In the genomic region with DNA sequence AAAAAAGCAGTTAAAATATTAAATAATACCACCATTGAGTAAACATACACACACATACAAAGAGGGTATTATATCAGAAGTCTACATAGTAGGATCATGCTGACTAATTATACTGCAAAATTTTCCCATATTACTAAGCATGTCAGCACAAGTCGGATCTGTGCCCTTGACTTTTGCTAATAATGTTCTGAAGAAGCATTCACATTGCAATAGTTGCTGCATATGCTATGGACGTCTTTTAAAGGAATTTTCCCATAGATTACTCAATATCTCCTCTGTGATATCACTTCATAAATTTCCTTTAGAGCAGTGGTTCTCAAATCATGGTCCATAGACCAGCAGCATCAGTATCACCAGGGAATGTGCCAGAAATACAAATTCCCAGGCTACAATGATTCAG, we compare ENCODE assay signal across 24 cellular contexts.
"Had no signal": no experiment of that assay in that cellular context is flagged by ENCODE, and none has a peak within 500 bp of the region (broad histone marks: within the 10 kb centered on the region; RNA-seq: fewer than 3 reads in every experiment).

No MANE protein-coding gene starts in this region.

- ATAC-seq: mucosa of descending colon; naive thymus-derived CD4-positive, alpha-beta T cell; natural killer cell treated with Interleukin-12 subunit alpha and Interleukin-12 subunit beta and Interleukin-15 and Interleukin-18, amount 100 ng/mL, for 72 hours; right lobe of liver; stimulated activated memory B cell treated with anti-CD40 and anti-IgM and Interleukin-4, amounts not matched to agents 10 μg/mL and 1 μg/mL and 100 μg/mL, for 72 hours; stimulated activated naive CD8-positive, alpha-beta T cell treated with anti-CD3 and anti-CD28 coated beads, Interleukin-15, amount 100 ng/mL, for 72 hours had no signal

- H3K4me3 Mint-ChIP-seq: memory B cell; naive thymus-derived CD4-positive, alpha-beta T cell; natural killer cell treated with Interleukin-12 subunit alpha and Interleukin-12 subunit beta and Interleukin-15 and Interleukin-18, amount 100 ng/mL, for 72 hours; stimulated activated memory B cell treated with anti-CD40 and anti-IgM and Interleukin-4, amounts not matched to agents 10 μg/mL and 1 μg/mL and 100 μg/mL, for 72 hours; stimulated activated naive CD8-positive, alpha-beta T cell treated with anti-CD3 and anti-CD28 coated beads, Interleukin-15, amount 100 ng/mL, for 72 hours had no signal

- H3K36me3 ChIP-seq: left ventricle myocardium inferior, ovary, right atrium auricular region, right lobe of liver, tibial nerve, upper lobe of left lung, vagina had no signal

- H3K27me3 ChIP-seq: ovary, right atrium auricular region, right lobe of liver, tibial nerve, upper lobe of left lung, vagina had no signal

- H3K4me1 Mint-ChIP-seq: memory B cell; naive thymus-derived CD4-positive, alpha-beta T cell; stimulated activated memory B cell treated with anti-CD40 and anti-IgM and Interleukin-4, amounts not matched to agents 10 μg/mL and 1 μg/mL and 100 μg/mL, for 72 hours; stimulated activated naive CD8-positive, alpha-beta T cell treated with anti-CD3 and anti-CD28 coated beads, Interleukin-15, amount 100 ng/mL, for 72 hours had no signal

- DNase-seq: islet precursor cell; left ventricle myocardium inferior; midbrain; mucosa of descending colon; naive thymus-derived CD4-positive, alpha-beta T cell; ovary; right lobe of liver; stimulated activated CD4-positive, alpha-beta T cell treated with anti-CD3 and anti-CD28 coated beads, Interleukin-1b, Interleukin-23, amount 100 ng/mL, for 48 hours; stimulated activated CD4-positive, alpha-beta T cell treated with anti-CD3 and anti-CD28 coated beads, Interleukin-2, amount 100 ng/mL, for 48 hours; stimulated activated CD4-positive, alpha-beta T cell treated with anti-CD3 and anti-CD28 coated beads, Interleukin-4, amount 100 ng/mL, for 4 hours; stimulated activated CD8-positive, alpha-beta memory T cell treated with anti-CD3 and anti-CD28 coated beads, Interleukin-4, amount 100 ng/mL, for 48 hours; stimulated activated naive CD4-positive, alpha-beta T cell treated with Interleukin-2 at 50 U/mL for 16 hours; stimulated activated naive CD8-positive, alpha-beta T cell treated with anti-CD3 and anti-CD28 coated beads, Interleukin-15, amount 100 ng/mL, for 72 hours; substantia nigra; upper lobe of left lung had no signal

- H3K36me3 Mint-ChIP-seq: memory B cell; natural killer cell treated with Interleukin-12 subunit alpha and Interleukin-12 subunit beta and Interleukin-15 and Interleukin-18, amount 100 ng/mL, for 72 hours; stimulated activated memory B cell treated with anti-CD40 and anti-IgM and Interleukin-4, amounts not matched to agents 10 μg/mL and 1 μg/mL and 100 μg/mL, for 72 hours had no signal

- H3K27me3 Mint-ChIP-seq: memory B cell; progenitor cell of endocrine pancreas; stimulated activated memory B cell treated with anti-CD40 and anti-IgM and Interleukin-4, amounts not matched to agents 10 μg/mL and 1 μg/mL and 100 μg/mL, for 72 hours had no signal

- H3K27ac Mint-ChIP-seq: memory B cell; naive thymus-derived CD4-positive, alpha-beta T cell; natural killer cell treated with Interleukin-12 subunit alpha and Interleukin-12 subunit beta and Interleukin-15 and Interleukin-18, amount 100 ng/mL, for 72 hours; progenitor cell of endocrine pancreas; stimulated activated memory B cell treated with anti-CD40 and anti-IgM and Interleukin-4, amounts not matched to agents 10 μg/mL and 1 μg/mL and 100 μg/mL, for 72 hours; stimulated activated naive CD8-positive, alpha-beta T cell treated with anti-CD3 and anti-CD28 coated beads, Interleukin-15, amount 100 ng/mL, for 72 hours had no signal

- H3K9me3 Mint-ChIP-seq: natural killer cell treated with Interleukin-12 subunit alpha and Interleukin-12 subunit beta and Interleukin-15 and Interleukin-18, amount 100 ng/mL, for 72 hours; stimulated activated memory B cell treated with anti-CD40 and anti-IgM and Interleukin-4, amounts not matched to agents 10 μg/mL and 1 μg/mL and 100 μg/mL, for 72 hours had no signal

- H3K4me3 ChIP-seq: left ventricle myocardium inferior, lung, mucosa of descending colon, ovary, right atrium auricular region, right lobe of liver, smooth muscle cell, tibial nerve, upper lobe of left lung, vagina had no signal
